ENCODE assay signal across 26 cellular contexts in genomic region chr4:3563403-3563802, GRCh38.
"Had no signal": no experiment of that assay in that cellular context is flagged by ENCODE, and none has a peak within 500 bp of the region (broad histone marks: within the 10 kb centered on the region; RNA-seq: fewer than 3 reads in every experiment).

No MANE protein-coding gene starts in this region.

- FAIRE-seq: colon had no signal

- H3K4me1 ChIP-seq: esophagus muscularis mucosa, foreskin keratinocyte, gastrocnemius medialis had no signal

- H3K4me3 ChIP-seq: body of pancreas, esophagus muscularis mucosa, gastrocnemius medialis had no signal

- H3K9me3 ChIP-seq: body of pancreas, esophagus muscularis mucosa, gastrocnemius medialis had no signal

- ATAC-seq: activated CD4-positive, alpha-beta T cell treated with anti-CD3 and anti-CD28 coated beads for 36 hours; activated CD8-positive, alpha-beta memory T cell treated with anti-CD3 and anti-CD28 coated beads, Interleukin-2, amount 10 ng/mL, durations not matched to agents 7 days and 5 days; activated CD8-positive, alpha-beta T cell treated with anti-CD3 and anti-CD28 coated beads, Interleukin-2, amount 10 ng/mL, durations not matched to agents 7 days and 5 days; body of pancreas; effector memory CD8-positive, alpha-beta T cell; foreskin keratinocyte; gastrocnemius medialis had no signal

- DNase-seq: activated CD4-positive, alpha-beta memory T cell treated with anti-CD3 and anti-CD28 coated beads for 36 hours; activated CD4-positive, alpha-beta T cell treated with anti-CD3 and anti-CD28 coated beads for 36 hours; activated CD4-positive, alpha-beta T cell treated with anti-CD3 and anti-CD28 coated beads, Interleukin-2, amount 10 ng/mL, durations not matched to agents 24 days and 14 days; activated CD4-positive, CD25-positive, alpha-beta regulatory T cell; activated CD4-positive, CD25-positive, alpha-beta regulatory T cell treated with anti-CD3 and anti-CD28 coated beads, Interleukin-2, amount 50 U/mL, for 72 hours; activated CD8-positive, alpha-beta memory T cell treated with anti-CD3 and anti-CD28 coated beads, Interleukin-2, amount 10 ng/mL, durations not matched to agents 7 days and 5 days; activated CD8-positive, alpha-beta memory T cell treated with anti-CD3 and anti-CD28 coated beads, Interleukin-2, amount 50 U/mL, for 4 hours; activated CD8-positive, alpha-beta T cell treated with anti-CD3 and anti-CD28 coated beads, Interleukin-2, amount 10 ng/mL, durations not matched to agents 7 days and 5 days; activated effector memory CD4-positive, alpha-beta T cell treated with anti-CD3 and anti-CD28 coated beads, Interleukin-2, amount 50 U/mL, for 16 hours; activated naive CD4-positive, alpha-beta T cell treated with anti-CD3 and anti-CD28 coated beads for 36 hours; activated T-cell treated with anti-CD3 and anti-CD28 coated beads, Interleukin-2, amount 50 U/mL, for 1 hour; activated T-cell treated with anti-CD3 and anti-CD28 coated beads, Interleukin-2, amount 50 U/mL, for 48 hours; amygdala; body of pancreas; caudate nucleus; cortex of kidney; dermis blood vessel endothelial cell; effector CD4-positive, alpha-beta T cell; effector memory CD8-positive, alpha-beta T cell; erythroblast; foreskin keratinocyte; gastrocnemius medialis; glutamatergic neuron; T-helper 2 cell had no signal

- H3K36me3 ChIP-seq: esophagus muscularis mucosa, gastrocnemius medialis had no signal

- H3K27ac ChIP-seq: body of pancreas, esophagus muscularis mucosa, foreskin keratinocyte, gastrocnemius medialis had no signal

- H3K27me3 ChIP-seq: body of pancreas, foreskin keratinocyte had no signal
